In genomic region chr20:32642257-32643046, GRCh38 we compare ENCODE assay signal across 21 cellular contexts. TPM values are rescaled to one million over a fixed set of nuclear protein-coding genes. Genes with fewer than 3 reads are reported as not detected.
"Had no signal": no experiment of that assay in that cellular context is flagged by ENCODE, and none has a peak within 500 bp of the region (broad histone marks: within the 10 kb centered on the region; RNA-seq: fewer than 3 reads in every experiment).

No MANE protein-coding gene starts in this region.

- H3K36me3 ChIP-seq: prostate gland, tibial artery, uterus had no signal

- H3K4me2 ChIP-seq: smooth muscle cell had no signal

- ATAC-seq: activated CD8-positive, alpha-beta memory T cell treated with anti-CD3 and anti-CD28 coated beads, Interleukin-2, amount 10 ng/mL, durations not matched to agents 7 days and 5 days; foreskin keratinocyte; left lobe of liver; sciatic nerve; stimulated activated effector memory CD8-positive, alpha-beta T cell treated with anti-CD3 and anti-CD28 coated beads, Interleukin-12 subunit alpha, Interleukin-12 subunit beta, amount 100 ng/mL, for 72 hours had no signal

- H3K4me1 ChIP-seq: prostate gland, tibial artery, uterus had no signal

- H3K9me3 ChIP-seq: prostate gland, tibial artery, uterus had no signal

- FAIRE-seq: kidney, TTC549 had no signal

- H3K4me3 ChIP-seq: dorsolateral prefrontal cortex, prostate gland, smooth muscle cell, tibial artery, uterus had no signal

- H3K27me3 ChIP-seq: dorsolateral prefrontal cortex, tibial artery, uterus had no signal

- DNase-seq: activated CD4-positive, alpha-beta memory T cell treated with anti-CD3 and anti-CD28 coated beads, Interleukin-2, amount 10 ng/mL, durations not matched to agents 7 days and 5 days; activated CD4-positive, alpha-beta T cell treated with anti-CD3 and anti-CD28 coated beads for 48 hours; activated CD4-positive, CD25-positive, alpha-beta regulatory T cell; activated CD8-positive, alpha-beta memory T cell treated with anti-CD3 and anti-CD28 coated beads, Interleukin-2, amount 10 ng/mL, durations not matched to agents 7 days and 5 days; activated naive CD8-positive, alpha-beta T cell treated with anti-CD3 and anti-CD28 coated beads for 36 hours; amygdala; caudate nucleus; dorsolateral prefrontal cortex; foreskin keratinocyte; kidney; mammary epithelial cell; stimulated activated CD4-positive, alpha-beta T cell treated with anti-CD3 and anti-CD28 coated beads, Interleukin-4, amount 100 ng/mL, for 24 hours; tibial artery; uterus had no signal

- H3K27ac ChIP-seq: dorsolateral prefrontal cortex, epithelial cell of prostate, foreskin keratinocyte, prostate gland, tibial artery, uterus had no signal

RNA-seq across cellular contexts. Expression of gene C20orf203, which starts 31.3 kb away (rescaled TPM):
- total RNA-seq: foreskin keratinocyte, kidney, left lobe of liver, mammary epithelial cell had no signal
- polyA plus RNA-seq: foreskin keratinocyte, mammary epithelial cell, smooth muscle cell had no signal
